8 cellular contexts compared by ENCODE assay signal in genomic region chr5:180291234-180291940, GRCh38. TPM values are rescaled to one million over a fixed set of nuclear protein-coding genes. Genes with fewer than 3 reads are reported as not detected.
A peak's percentile ranks its signal among the peaks of the same experiment; 100 is the strongest.
DNase-seq lines count a peak whose midpoint lies in the region; ATAC-seq and TF ChIP-seq lines count a peak whose summit lies in the region.

No MANE protein-coding gene starts in this region.

- TF ChIP-seq CTCF in MM.1S (IDR thresholded peaks at IDR 0.05; ENCODE audit: low read length) = no peak
- peak in 1 of 2 experiments; percentile 39 for TF ChIP-seq CTCF in brain (conservative IDR thresholded peaks at IDR 0.05)

- H3K4me3 ChIP-seq in MM.1S (ENCODE audit: low read length) = peak overlapping the region; percentile 86
- H3K4me3 ChIP-seq in subcutaneous abdominal adipose tissue (ENCODE audit: low read depth in 1 of 5, low read length in 5 of 5) = peak overlapping the region in 4 of 5 donors; percentile 75 to 82 (median 77)

- H3K36me3 Mint-ChIP-seq in brain = peaks cover 18% of the 10 kb centered on the region

- H3K9ac ChIP-seq in MM.1S (ENCODE audit: low read length) (peak overlapping the region; percentile 76; the same call in 1 of the 2 replicates), subcutaneous abdominal adipose tissue (ENCODE audit: low read length in 5 of 5) (peak overlapping the region in 4 of 5 donors; percentile 79 to 85 (median 82))

- H3K36me3 ChIP-seq in MM.1S (replicated peaks; ENCODE audit: insufficient read depth, low read length) (no peaks in the 10 kb centered on the region), subcutaneous abdominal adipose tissue (ENCODE audit: control insufficient read depth in 5 of 5, insufficient read depth in 5 of 5, low read length in 5 of 5) (peaks cover 0 to 4% (median 0%) of the 10 kb centered on the region in 5 donors)

- peaks cover 9% of the 10 kb centered on the region for H3K4me1 ChIP-seq in MM.1S (ENCODE audit: low read length)
- H3K4me1 ChIP-seq in subcutaneous abdominal adipose tissue (ENCODE audit: control insufficient read depth in 5 of 5, insufficient read depth in 5 of 5, low read length in 5 of 5) = peaks cover 8 to 28% (median 25%) of the 10 kb centered on the region in 5 donors

- H3K4me3 Mint-ChIP-seq in brain = peak overlapping the region; percentile 88 to 95 (median 89)

- H3F3A ChIP-seq in MM.1S (ENCODE audit: insufficient read depth, low read length) = peaks cover 5% of the 10 kb centered on the region; the same call in 1 of the 2 replicates

- peaks cover 0 to 7% (median 0%) of the 10 kb centered on the region in 5 experiments for H3K9me3 Mint-ChIP-seq in brain

- H3K27ac Mint-ChIP-seq in brain = peak overlapping the region; percentile 69 to 93 (median 82)

- peak overlapping the region; percentile 69 for H3K4me2 ChIP-seq in MM.1S (ENCODE audit: low read depth, low read length)

- peak; percentile 48 for DNase-seq in stimulated activated CD4-positive, alpha-beta T cell treated with anti-CD3 and anti-CD28 coated beads, Interleukin-15, amount 100 ng/mL, for 24 hours
- no peak for DNase-seq in stimulated activated CD4-positive, alpha-beta T cell treated with anti-CD3 and anti-CD28 coated beads, Interleukin-4, amount 100 ng/mL, for 4 hours
- DNase-seq in MM.1S = peak; percentile 27
- DNase-seq in left kidney (ENCODE audit: low read depth, low spot score) = peak; percentile 53
- DNase-seq in kidney glomerular epithelial cell (lab: John Stamatoyannopoulos, UW) = no peak

- H3K27ac ChIP-seq in MM.1S (ENCODE audit: low read length) (no peak overlapping the region), subcutaneous abdominal adipose tissue (ENCODE audit: low read depth, low read length) (no peak overlapping the region)

- H3K79me2 ChIP-seq in MM.1S (ENCODE audit: low read length) = peaks cover 42% of the 10 kb centered on the region

- H3K27me3 ChIP-seq in MM.1S (replicated peaks; ENCODE audit: insufficient read depth, low read length) (no peaks in the 10 kb centered on the region), subcutaneous abdominal adipose tissue (ENCODE audit: control insufficient read depth in 5 of 5, insufficient read depth in 4 of 5, low read length in 5 of 5) (no peaks in the 10 kb centered on the region)

- H2AFZ ChIP-seq in MM.1S (ENCODE audit: low read length) = peak overlapping the region; percentile 73; the same call in 1 of the 2 replicates

- H4K20me1 ChIP-seq in MM.1S (ENCODE audit: insufficient read depth, low read length) = no peaks in the 10 kb centered on the region

- H3K9me3 ChIP-seq in MM.1S (replicated peaks; ENCODE audit: insufficient read depth, low read length) = no peaks in the 10 kb centered on the region
- H3K9me3 ChIP-seq in subcutaneous abdominal adipose tissue (ENCODE audit: control insufficient read depth in 5 of 5, low read length in 5 of 5) = no peaks in the 10 kb centered on the region

- H3K9me2 ChIP-seq in MM.1S (replicated peaks; ENCODE audit: insufficient read depth, low read length) = no peaks in the 10 kb centered on the region

- peaks cover 56% of the 10 kb centered on the region for H3K4me1 Mint-ChIP-seq in brain

- ATAC-seq in HG02571 (IDR thresholded peaks at IDR 0.05; ENCODE audit: unreplicated experiment) = peak; percentile 36

- H3K27me3 Mint-ChIP-seq in brain = peaks cover 3% of the 10 kb centered on the region

RNA-seq across cellular contexts. Expression of gene MAPK9, which starts 0.5 kb away (rescaled TPM):
- polyA plus RNA-seq in brain (ENCODE audit: insufficient read depth, low read depth, low replicate concordance) = 22.8 TPM

Comparison
In these comparisons a context has a peak if more than half of its experiments do, and no peak if none do; other contexts are left out.
1. DNase-seq: peak in stimulated activated CD4-positive, alpha-beta T cell treated with anti-CD3 and anti-CD28 coated beads, Interleukin-15, amount 100 ng/mL, for 24 hours (single experiment), MM.1S (single experiment) and left kidney (single experiment); none in stimulated activated CD4-positive, alpha-beta T cell treated with anti-CD3 and anti-CD28 coated beads, Interleukin-4, amount 100 ng/mL, for 4 hours (0 of 2) and kidney glomerular epithelial cell (single experiment).